In the genomic region with DNA sequence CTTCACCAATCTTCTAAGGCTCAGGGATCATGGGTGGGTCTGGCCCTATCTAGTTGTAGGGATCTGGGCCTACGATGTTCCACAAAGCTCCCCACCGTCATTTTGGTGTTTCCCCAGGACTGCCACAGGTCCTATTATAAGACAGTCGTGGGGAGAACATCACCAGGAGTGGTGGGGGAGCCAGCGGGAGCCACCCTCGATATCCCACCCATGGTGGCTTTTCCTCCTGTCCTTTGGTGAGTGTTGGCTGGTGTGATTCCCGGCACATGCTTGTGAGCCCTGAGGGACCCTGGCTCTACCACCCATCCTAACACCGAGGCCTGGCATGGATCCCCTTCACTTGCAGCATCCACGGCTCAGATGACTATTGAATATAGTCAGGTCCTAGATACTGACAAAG, we compare ENCODE assay signal across 31 cellular contexts.
"Had no signal": no experiment of that assay in that cellular context is flagged by ENCODE, and none has a peak within 500 bp of the region (broad histone marks: within the 10 kb centered on the region; RNA-seq: fewer than 3 reads in every experiment).

No MANE protein-coding gene starts in this region.

- H3K27ac ChIP-seq: adrenal gland, ascending aorta, body of pancreas, brain microvascular endothelial cell, breast epithelium, cardiac muscle cell had no signal

- H3K27me3 ChIP-seq: adrenal gland, ascending aorta, body of pancreas, brain microvascular endothelial cell, breast epithelium, cardiac muscle cell had no signal

- DNase-seq: activated effector memory CD4-positive, alpha-beta T cell treated with anti-CD3 and anti-CD28 coated beads, Interleukin-2, amount 50 U/mL, for 16 hours; activated effector memory CD4-positive, alpha-beta T cell treated with Interleukin-2 at 50 U/mL for 16 hours; activated gamma-delta T cell; activated gamma-delta T cell treated with Interleukin-2 at 50 U/mL for 16 hours; activated naive CD4-positive, alpha-beta T cell; activated naive CD4-positive, alpha-beta T cell treated with anti-CD3 and anti-CD28 coated beads for 36 hours; activated naive CD4-positive, alpha-beta T cell treated with anti-CD3 and anti-CD28 coated beads, Interleukin-2, amount 10 ng/mL, durations not matched to agents 7 days and 5 days; activated naive CD4-positive, alpha-beta T cell treated with anti-CD3 and anti-CD28 coated beads, Interleukin-2, amount 50 U/mL, for 16 hours; activated naive CD4-positive, alpha-beta T cell treated with Interleukin-2 at 50 U/mL for 16 hours; activated naive CD8-positive, alpha-beta T cell treated with anti-CD3 and anti-CD28 coated beads for 36 hours; activated naive CD8-positive, alpha-beta T cell treated with anti-CD3 and anti-CD28 coated beads, Interleukin-2, amount 10 ng/mL, durations not matched to agents 7 days and 5 days; activated naive CD8-positive, alpha-beta T cell treated with anti-CD3 and anti-CD28 coated beads, Interleukin-2, amount 50 U/mL, for 24 hours; activated T-cell treated with anti-CD3 and anti-CD28 coated beads, Interleukin-2, amount 50 U/mL, for 1 hour; activated T-cell treated with anti-CD3 and anti-CD28 coated beads, Interleukin-2, amount 50 U/mL, for 24 hours; activated T-cell treated with anti-CD3 and anti-CD28 coated beads, Interleukin-2, amount 50 U/mL, for 4 hours; activated T-cell treated with anti-CD3 and anti-CD28 coated beads, Interleukin-2, amount 50 U/mL, for 48 hours; activated T-cell treated with anti-CD3 and anti-CD28 coated beads, Interleukin-2, amount 50 U/mL, for 72 hours; adrenal gland; amniotic stem cell; amygdala; anterior cingulate cortex; aorta; body of pancreas; brain microvascular endothelial cell; central memory CD4-positive, alpha-beta T cell; cerebellar nuclear complex had no signal

- H3K36me3 ChIP-seq: adrenal gland, ascending aorta, brain microvascular endothelial cell, breast epithelium, cardiac muscle cell had no signal

- H3K4me1 ChIP-seq: adrenal gland, ascending aorta, body of pancreas, breast epithelium had no signal

- H3K4me3 ChIP-seq: adrenal gland, ascending aorta, body of pancreas, breast epithelium, cardiac muscle cell had no signal

- H3K9me3 ChIP-seq: adrenal gland, ascending aorta, body of pancreas, breast epithelium had no signal

- FAIRE-seq: astrocyte, bronchial epithelial cell had no signal
